In genomic region chr10:36172574-36172973, GRCh38 we compare ENCODE assay signal across 1 cellular context.
TF ChIP-seq lines count a peak whose summit lies in the region.

No MANE protein-coding gene starts in this region.

TF ChIP-seq in GM23338, 12 proteins besides CTCF, POLR2A, EP300 and RAD21 (continued from another document):
- TF ChIP-seq ZNF462 (CRISPR knock-in tag; IDR thresholded peaks at IDR 0.05) (no peak), REST (IDR thresholded peaks at IDR 0.05; ENCODE audit: unreplicated experiment) (no peak)
